ENCODE assay signal across 10 cellular contexts in genomic region chr13:40786568-40786996, GRCh38. TPM values are rescaled to one million over a fixed set of nuclear protein-coding genes. Genes with fewer than 3 reads are reported as not detected.
A peak's percentile ranks its signal among the peaks of the same experiment; 100 is the strongest.
DNase-seq lines count a peak whose midpoint lies in the region; ATAC-seq and TF ChIP-seq lines count a peak whose summit lies in the region.
"Had no signal": no experiment of that assay in that cellular context is flagged by ENCODE, and none has a peak within 500 bp of the region (broad histone marks: within the 10 kb centered on the region; RNA-seq: fewer than 3 reads in every experiment).

No MANE protein-coding gene starts in this region.

- ATAC-seq in activated CD8-positive, alpha-beta T cell treated with anti-CD3 and anti-CD28 coated beads, Interleukin-2, amount 10 ng/mL, durations not matched to agents 7 days and 5 days = no peak
- ATAC-seq in GM21825 (IDR thresholded peaks at IDR 0.05; ENCODE audit: unreplicated experiment) = no peak

- POLR2A ChIA-PET in AG04450 (lab: Yijun Ruan, JAX) = interaction anchor here (1.3 kb wide), 1 partner anchor 135 kb away, joined by 7 read pairs; no protein-coding TSS in a partner anchor
- POLR2A ChIA-PET in activated CD8-positive, alpha-beta T cell treated with anti-CD3 and anti-CD28 coated beads, Interleukin-2, amount 10 ng/mL, durations not matched to agents 7 days and 5 days (lab: Charles Lee) = no interaction called here

- TF ChIP-seq CTCF in AG04450 (IDR thresholded peaks at IDR 0.05; ENCODE audit: low read depth, low read length) = no peak
- no peak for TF ChIP-seq CTCF in BE2C (IDR thresholded peaks at IDR 0.05; ENCODE audit: low read depth, low read length)

- H3K27ac ChIP-seq in AG04450 (ENCODE audit: low read depth, low read length) = peak overlapping the region; percentile 47
- H3K27ac ChIP-seq: PC-9 had no signal

- H3K9me3 Mint-ChIP-seq in activated CD8-positive, alpha-beta T cell treated with anti-CD3 and anti-CD28 coated beads, Interleukin-2, amount 10 ng/mL, durations not matched to agents 7 days and 5 days (ENCODE audit: insufficient read depth) = no peaks in the 10 kb centered on the region
- H3K9me3 Mint-ChIP-seq: naive B cell had no signal

- H3K27me3 ChIP-seq in AG04450 (ENCODE audit: control insufficient read depth, insufficient read depth, low read length) = no peaks in the 10 kb centered on the region
- no peaks in the 10 kb centered on the region for H3K27me3 ChIP-seq in BE2C

- no peak overlapping the region for H3K4me3 ChIP-seq in AG04450 (ENCODE audit: low read depth, low read length)
- H3K4me3 ChIP-seq in BE2C (ENCODE audit: low read depth, low read length) = no peak overlapping the region
- H3K4me3 ChIP-seq: PC-9 had no signal

- no peaks in the 10 kb centered on the region for H3K36me3 Mint-ChIP-seq in activated CD8-positive, alpha-beta T cell treated with anti-CD3 and anti-CD28 coated beads, Interleukin-2, amount 10 ng/mL, durations not matched to agents 7 days and 5 days (ENCODE audit: low read depth)
- H3K36me3 Mint-ChIP-seq: naive B cell had no signal

- H3K4me3 Mint-ChIP-seq in activated CD8-positive, alpha-beta T cell treated with anti-CD3 and anti-CD28 coated beads, Interleukin-2, amount 10 ng/mL, durations not matched to agents 7 days and 5 days = no peak overlapping the region

- H3K4me1 ChIP-seq in BE2C = no peaks in the 10 kb centered on the region

- H3K36me3 ChIP-seq in BE2C = no peaks in the 10 kb centered on the region

- CTCF ChIA-PET in AG04450 (lab: Charles Lee) = interaction anchor here (1.3 kb wide), 1 partner anchor 10 kb away, joined by 7 read pairs; no protein-coding TSS in a partner anchor
- CTCF ChIA-PET in activated CD8-positive, alpha-beta T cell treated with anti-CD3 and anti-CD28 coated beads, Interleukin-2, amount 10 ng/mL, durations not matched to agents 7 days and 5 days (lab: Charles Lee) = interaction anchor here (0.9 to 1.7 kb wide), 3 partner anchors 9 to 410 kb away, joined by 3 to 16 read pairs (median 4); no protein-coding TSS in a partner anchor

- H3K9me3 ChIP-seq in AG04450 (ENCODE audit: control insufficient read depth, insufficient read depth, low read length) (no peaks in the 10 kb centered on the region), BE2C (no peaks in the 10 kb centered on the region)

- H3K27ac Mint-ChIP-seq in activated CD8-positive, alpha-beta T cell treated with anti-CD3 and anti-CD28 coated beads, Interleukin-2, amount 10 ng/mL, durations not matched to agents 7 days and 5 days = peak overlapping the region; percentile 48

- DNase-seq in AG04450 (ENCODE audit: low read depth, low spot score) (no peak), HCEC 1CT (peak; percentile 78), kidney tubule cell (ENCODE audit: low spot score) (peak; percentile 46), BE2C (no peak), Ammon's horn (ENCODE audit: low spot score) (no peak), NOMO-1 treated with DMSO at 0.1 percent for 48 hours (lab: John Stamatoyannopoulos, UW; ENCODE audit: unreplicated experiment) (no peak)
- DNase-seq in activated CD8-positive, alpha-beta T cell treated with anti-CD3 and anti-CD28 coated beads, Interleukin-2, amount 10 ng/mL, durations not matched to agents 7 days and 5 days = no peak
- DNase-seq: naive B cell, PC-9 had no signal

- H3K27me3 Mint-ChIP-seq in activated CD8-positive, alpha-beta T cell treated with anti-CD3 and anti-CD28 coated beads, Interleukin-2, amount 10 ng/mL, durations not matched to agents 7 days and 5 days (ENCODE audit: low read depth) = no peaks in the 10 kb centered on the region
- H3K27me3 Mint-ChIP-seq: naive B cell had no signal

- peaks cover 35% of the 10 kb centered on the region for H3K4me1 Mint-ChIP-seq in activated CD8-positive, alpha-beta T cell treated with anti-CD3 and anti-CD28 coated beads, Interleukin-2, amount 10 ng/mL, durations not matched to agents 7 days and 5 days (ENCODE audit: low read depth)

RNA-seq across cellular contexts. Expression of gene SLC25A15, which starts 2.8 kb away (rescaled TPM):
- 8.1 and 9.9 TPM in 2 replicates for polyA plus RNA-seq in AG04450 (2011; rRNA removed)
- 14.8 and 20.0 TPM in 2 replicates for polyA minus RNA-seq in AG04450 (2011; rRNA and poly(A)+ RNA removed)
- 10 to 100 TPM; 13.4 to 13.5 TPM for total RNA-seq in activated CD8-positive, alpha-beta T cell treated with anti-CD3 and anti-CD28 coated beads, Interleukin-2, amount 10 ng/mL, durations not matched to agents 7 days and 5 days
- 16.2 TPM for polyA plus RNA-seq in BE2C (2012; ENCODE audit: insufficient read depth, insufficient read length, low read depth)

RNA-seq across cellular contexts. Expression of gene MRPS31, which starts 15.6 kb away (rescaled TPM):
- polyA plus RNA-seq in AG04450 (2011; rRNA removed) = 16.5 and 22.8 TPM in 2 replicates
- 6.0 and 10.8 TPM in 2 replicates for polyA minus RNA-seq in AG04450 (2011; rRNA and poly(A)+ RNA removed)
- 10 to 100 TPM; 35.6 to 37.3 TPM for total RNA-seq in activated CD8-positive, alpha-beta T cell treated with anti-CD3 and anti-CD28 coated beads, Interleukin-2, amount 10 ng/mL, durations not matched to agents 7 days and 5 days
- 29.2 TPM for polyA plus RNA-seq in BE2C (2012; ENCODE audit: insufficient read depth, insufficient read length, low read depth)

Comparison
In these comparisons a context has a peak if more than half of its experiments do, and no peak if none do; other contexts are left out.
1. DNase-seq: peak in HCEC 1CT (single experiment) and kidney tubule cell (single experiment); none in AG04450 (single experiment), activated CD8-positive, alpha-beta T cell treated with anti-CD3 and anti-CD28 coated beads, Interleukin-2, amount 10 ng/mL, durations not matched to agents 7 days and 5 days (single experiment), BE2C (single experiment), Ammon's horn (single experiment) and NOMO-1 treated with DMSO at 0.1 percent for 48 hours (single experiment).